Comparison of ENCODE assay signal across 9 cellular contexts in genomic region chr5:180605554-180606214, GRCh38. TPM values are rescaled to one million over a fixed set of nuclear protein-coding genes. Genes with fewer than 3 reads are reported as not detected.
DNase-seq lines count a peak whose midpoint lies in the region; ATAC-seq and TF ChIP-seq lines count a peak whose summit lies in the region.
"Had no signal": no experiment of that assay in that cellular context is flagged by ENCODE, and none has a peak within 500 bp of the region (broad histone marks: within the 10 kb centered on the region; RNA-seq: fewer than 3 reads in every experiment).

No MANE protein-coding gene starts in this region.

- peak; percentile 44 for DNase-seq in EH (ENCODE audit: low read depth)
- DNase-seq in HS-5 (ENCODE audit: low read depth): peak; percentile 13
- peak; percentile 32 for DNase-seq in SHP77 treated with DMSO at 0.1 percent for 48 hours (lab: John Stamatoyannopoulos, UW)
- DNase-seq in activated naive CD4-positive, alpha-beta T cell treated with anti-CD3 and anti-CD28 coated beads, Interleukin-2, amount 10 ng/mL, durations not matched to agents 7 days and 5 days: peak; percentile 80
- DNase-seq in cardiac septum (ENCODE audit: low spot score): peak; percentile 72
- peak; percentile 51 to 65 (median 52) for DNase-seq in stimulated activated CD4-positive, alpha-beta T cell treated with anti-CD3 and anti-CD28 coated beads, Interleukin-12 subunit alpha, Interleukin-12 subunit beta, amount 100 ng/mL, for 48 hours (ENCODE audit: low read depth in 2 of 3, low spot score in 1 of 3)
- DNase-seq in coronary artery (ENCODE audit: low spot score): no peak

- no peak for TF ChIP-seq CTCF in coronary artery (IDR thresholded peaks at IDR 0.05)

- no peak overlapping the region for H3K27ac ChIP-seq in coronary artery

- no peak for ATAC-seq in HG02642 (IDR thresholded peaks at IDR 0.05; ENCODE audit: poor library complexity, unreplicated experiment)

- CTCF ChIA-PET in activated naive CD4-positive, alpha-beta T cell treated with anti-CD3 and anti-CD28 coated beads, Interleukin-2, amount 10 ng/mL, durations not matched to agents 7 days and 5 days (lab: Charles Lee): interaction anchor here (0.7 to 2.4 kb wide), 7 partner anchors 11 to 313 kb away, joined by 3 to 14 read pairs (median 3); no protein-coding TSS in a partner anchor

- no peaks in the 10 kb centered on the region for H3K36me3 Mint-ChIP-seq in activated naive CD4-positive, alpha-beta T cell treated with anti-CD3 and anti-CD28 coated beads, Interleukin-2, amount 10 ng/mL, durations not matched to agents 7 days and 5 days

- peaks cover 2% of the 10 kb centered on the region for H3K4me1 Mint-ChIP-seq in activated naive CD4-positive, alpha-beta T cell treated with anti-CD3 and anti-CD28 coated beads, Interleukin-2, amount 10 ng/mL, durations not matched to agents 7 days and 5 days

- no peak overlapping the region for H3K27ac Mint-ChIP-seq in activated naive CD4-positive, alpha-beta T cell treated with anti-CD3 and anti-CD28 coated beads, Interleukin-2, amount 10 ng/mL, durations not matched to agents 7 days and 5 days

- no peak overlapping the region for H3K4me3 Mint-ChIP-seq in activated naive CD4-positive, alpha-beta T cell treated with anti-CD3 and anti-CD28 coated beads, Interleukin-2, amount 10 ng/mL, durations not matched to agents 7 days and 5 days

- intact Hi-C loops in cardiac septum (cut with DNase I): no loop called here

- peaks cover 10% of the 10 kb centered on the region for H3K27me3 Mint-ChIP-seq in activated naive CD4-positive, alpha-beta T cell treated with anti-CD3 and anti-CD28 coated beads, Interleukin-2, amount 10 ng/mL, durations not matched to agents 7 days and 5 days

- H3K4me3 ChIP-seq in coronary artery: no peak overlapping the region

- no peaks in the 10 kb centered on the region for H3K9me3 Mint-ChIP-seq in activated naive CD4-positive, alpha-beta T cell treated with anti-CD3 and anti-CD28 coated beads, Interleukin-2, amount 10 ng/mL, durations not matched to agents 7 days and 5 days

RNA-seq across cellular contexts. Expression of gene SCGB3A1, which starts 14.4 kb away (rescaled TPM):
- total RNA-seq in cardiac septum: not detected
- total RNA-seq: T-helper 2 cell treated with Interferon-gamma antibody and Interleukin-4, amounts not matched to agents 100 ng/mL and 5 ng/mL, for 36 hours had no signal

RNA-seq across cellular contexts. Expression of gene FLT4, which starts 43.7 kb away (rescaled TPM):
- 5.8 TPM for total RNA-seq in cardiac septum
